ENCODE assay signal across 10 cellular contexts in the genomic region with DNA sequence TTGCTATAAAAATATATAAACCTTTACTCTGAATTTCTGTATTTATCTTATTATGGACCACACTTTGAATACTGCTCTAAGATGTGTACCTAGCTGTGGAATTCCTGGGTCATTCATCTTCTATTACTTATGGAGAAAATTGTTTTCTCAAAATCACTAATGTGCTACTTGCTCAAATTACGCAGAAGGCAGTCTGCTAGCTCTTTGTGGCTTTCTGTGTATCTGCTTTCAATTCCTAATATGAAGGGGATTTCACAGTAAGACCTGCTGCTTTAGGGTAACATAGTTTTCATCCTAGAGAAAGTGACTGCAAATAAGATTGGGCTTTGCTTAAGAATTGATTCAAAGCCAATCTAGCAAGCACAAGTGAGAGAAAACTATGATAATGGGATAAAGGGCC.
DNase-seq lines count a peak whose midpoint lies in the region; ATAC-seq and TF ChIP-seq lines count a peak whose summit lies in the region.
"Had no signal": no experiment of that assay in that cellular context is flagged by ENCODE, and none has a peak within 500 bp of the region (broad histone marks: within the 10 kb centered on the region; RNA-seq: fewer than 3 reads in every experiment).

No MANE protein-coding gene starts in this region.

- no peak for TF ChIP-seq CTCF in heart left ventricle (IDR thresholded peaks at IDR 0.05)

- no peak overlapping the region for H3K27ac ChIP-seq in heart left ventricle
- H3K27ac ChIP-seq: parathyroid adenoma had no signal

- TF ChIP-seq POLR2A in heart left ventricle (IDR thresholded peaks at IDR 0.05): no peak

- H3K4me1 ChIP-seq in heart left ventricle: peaks cover 0 to 4% (median 0%) of the 10 kb centered on the region in 12 donors
- H3K4me1 ChIP-seq: parathyroid adenoma had no signal

- peak overlapping the region; percentile 53 for H3K4me3 Mint-ChIP-seq in activated naive CD8-positive, alpha-beta T cell treated with anti-CD3 and anti-CD28 coated beads, Interleukin-2, amount 50 U/mL, for 24 hours

- peak overlapping the region; percentile 86 for H3K27ac Mint-ChIP-seq in activated naive CD8-positive, alpha-beta T cell treated with anti-CD3 and anti-CD28 coated beads, Interleukin-2, amount 50 U/mL, for 24 hours

- no peaks in the 10 kb centered on the region for H3K9me3 Mint-ChIP-seq in activated naive CD8-positive, alpha-beta T cell treated with anti-CD3 and anti-CD28 coated beads, Interleukin-2, amount 50 U/mL, for 24 hours

- H3K27me3 ChIP-seq in heart left ventricle: no peaks in the 10 kb centered on the region

- no peaks in the 10 kb centered on the region for H3K36me3 ChIP-seq in heart left ventricle

- peaks cover 2% of the 10 kb centered on the region for H3K27me3 Mint-ChIP-seq in activated naive CD8-positive, alpha-beta T cell treated with anti-CD3 and anti-CD28 coated beads, Interleukin-2, amount 50 U/mL, for 24 hours

- peaks cover 3% of the 10 kb centered on the region for H3K36me3 Mint-ChIP-seq in activated naive CD8-positive, alpha-beta T cell treated with anti-CD3 and anti-CD28 coated beads, Interleukin-2, amount 50 U/mL, for 24 hours (ENCODE audit: low read depth)

- peaks cover 74% of the 10 kb centered on the region for H3K4me1 Mint-ChIP-seq in activated naive CD8-positive, alpha-beta T cell treated with anti-CD3 and anti-CD28 coated beads, Interleukin-2, amount 50 U/mL, for 24 hours

- H3K4me3 ChIP-seq in heart left ventricle: no peak overlapping the region

- no peaks in the 10 kb centered on the region for H3K9me3 ChIP-seq in heart left ventricle

- 49 to 96% (median 86%) methylated on average over 1 of the region's 1 CpG for WGBS in heart left ventricle, 4 donors

- DNase-seq in activated naive CD8-positive, alpha-beta T cell treated with anti-CD3 and anti-CD28 coated beads, Interleukin-2, amount 50 U/mL, for 24 hours: no peak
- DNase-seq in NCI-H345 treated with DMSO at 0.1 percent for 48 hours (lab: John Stamatoyannopoulos, UW; ENCODE audit: unreplicated experiment) (no peak), heart left ventricle (no peak), SKM-1 (lab: John Stamatoyannopoulos, UW; ENCODE audit: unreplicated experiment) (no peak), HK-2 (ENCODE audit: unreplicated experiment) (no peak)
- DNase-seq: NCI-H1417 treated with DMSO at 0.1 percent for 48 hours had no signal

- ATAC-seq in GM18520 (IDR thresholded peaks at IDR 0.05; ENCODE audit: unreplicated experiment) (peak; percentile 35), GM21367 (IDR thresholded peaks at IDR 0.05; ENCODE audit: unreplicated experiment) (peak; percentile 46), HG03139 (IDR thresholded peaks at IDR 0.05; ENCODE audit: unreplicated experiment) (peak; percentile 38), heart left ventricle (no peak)
- peak; percentile 63 for ATAC-seq in activated naive CD8-positive, alpha-beta T cell treated with anti-CD3 and anti-CD28 coated beads, Interleukin-2, amount 50 U/mL, for 24 hours

- intact Hi-C loops in heart left ventricle (cut with DNase I): no loop called here

Comparison
In these comparisons a context has a peak if more than half of its experiments do, and no peak if none do; other contexts are left out.
1. ATAC-seq: peak in GM18520 (single experiment), GM21367 (single experiment), HG03139 (single experiment) and activated naive CD8-positive, alpha-beta T cell treated with anti-CD3 and anti-CD28 coated beads, Interleukin-2, amount 50 U/mL, for 24 hours (single experiment); none in heart left ventricle (0 of 4).